In the genomic region with DNA sequence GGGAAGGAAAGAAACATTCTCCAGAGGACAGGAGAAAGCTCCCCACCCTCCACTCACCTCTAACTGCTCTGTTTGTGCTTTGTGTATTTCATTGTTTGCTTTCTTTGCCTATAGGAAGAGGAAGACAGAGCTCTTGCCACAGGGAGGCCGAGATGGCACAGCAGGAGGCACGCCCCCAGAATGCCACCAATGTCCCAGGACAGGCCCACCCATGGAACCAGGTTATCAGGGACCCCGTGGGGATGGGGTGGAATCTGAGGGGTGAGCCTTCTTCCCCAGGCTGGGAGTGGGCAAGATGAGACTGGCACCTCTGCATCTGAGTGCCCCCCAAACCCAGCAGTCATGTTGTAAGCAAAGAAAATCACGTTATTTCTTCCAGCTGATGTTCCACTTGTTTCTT, we compare ENCODE assay signal across 29 cellular contexts.
"Had no signal": no experiment of that assay in that cellular context is flagged by ENCODE, and none has a peak within 500 bp of the region (broad histone marks: within the 10 kb centered on the region; RNA-seq: fewer than 3 reads in every experiment).

No MANE protein-coding gene starts in this region.

- H3K4me1 Mint-ChIP-seq: activated CD4-positive, alpha-beta memory T cell treated with anti-CD3 and anti-CD28 coated beads, Interleukin-2, amount 10 ng/mL, durations not matched to agents 7 days and 5 days; activated CD8-positive, alpha-beta memory T cell treated with anti-CD3 and anti-CD28 coated beads, Interleukin-2, amount 10 ng/mL, durations not matched to agents 7 days and 5 days; central memory CD8-positive, alpha-beta T cell had no signal

- H3K27me3 ChIP-seq: brain microvascular endothelial cell had no signal

- H3K27ac Mint-ChIP-seq: activated CD4-positive, alpha-beta memory T cell treated with anti-CD3 and anti-CD28 coated beads, Interleukin-2, amount 10 ng/mL, durations not matched to agents 7 days and 5 days; activated CD8-positive, alpha-beta memory T cell treated with anti-CD3 and anti-CD28 coated beads, Interleukin-2, amount 10 ng/mL, durations not matched to agents 7 days and 5 days had no signal

- H3K27ac ChIP-seq: brain microvascular endothelial cell, WERI-Rb-1 had no signal

- H3K4me3 ChIP-seq: K562 had no signal

- DNase-seq: activated CD4-positive, alpha-beta memory T cell treated with anti-CD3 and anti-CD28 coated beads, Interleukin-2, amount 10 ng/mL, durations not matched to agents 7 days and 5 days; activated CD4-positive, alpha-beta T cell treated with anti-CD3 and anti-CD28 coated beads for 1 hour; activated CD4-positive, alpha-beta T cell treated with anti-CD3 and anti-CD28 coated beads for 48 hours; activated CD4-positive, CD25-positive, alpha-beta regulatory T cell; activated CD8-positive, alpha-beta memory T cell treated with anti-CD3 and anti-CD28 coated beads for 24 hours; activated CD8-positive, alpha-beta memory T cell treated with anti-CD3 and anti-CD28 coated beads, Interleukin-2, amount 50 U/mL, for 48 hours; activated effector memory CD4-positive, alpha-beta T cell treated with anti-CD3 and anti-CD28 coated beads, Interleukin-2, amount 50 U/mL, for 16 hours; activated naive CD4-positive, alpha-beta T cell; activated T-cell treated with anti-CD3 and anti-CD28 coated beads, Interleukin-2, amount 50 U/mL, for 48 hours; amniotic stem cell; brain microvascular endothelial cell; IMR-90; NCI-H1105; NCI-H1417 treated with DMSO at 0.1 percent for 48 hours; NCI-H187 treated with DMSO at 0.1 percent for 48 hours; NCI-H2081; NCI-H2171 treated with DMSO at 0.1 percent for 48 hours; NCI-H2227 treated with DMSO at 0.1 percent for 48 hours; NCI-H524 treated with DMSO at 0.1 percent for 48 hours; Right ventricle myocardium superior; SW 1271; T-helper 1 cell; T1000; WERI-Rb-1 had no signal

- ATAC-seq: activated CD8-positive, alpha-beta memory T cell treated with anti-CD3 and anti-CD28 coated beads, Interleukin-2, amount 10 ng/mL, durations not matched to agents 7 days and 5 days; activated naive CD4-positive, alpha-beta T cell treated with anti-CD3 and anti-CD28 coated beads, Interleukin-2, amount 50 U/mL, for 72 hours; K562; Panc1 had no signal

- H3K9me3 Mint-ChIP-seq: activated CD4-positive, alpha-beta memory T cell treated with anti-CD3 and anti-CD28 coated beads, Interleukin-2, amount 10 ng/mL, durations not matched to agents 7 days and 5 days; activated naive CD4-positive, alpha-beta T cell treated with anti-CD3 and anti-CD28 coated beads, Interleukin-2, amount 50 U/mL, for 72 hours; central memory CD8-positive, alpha-beta T cell had no signal

- H3K4me3 Mint-ChIP-seq: activated CD4-positive, alpha-beta memory T cell treated with anti-CD3 and anti-CD28 coated beads, Interleukin-2, amount 10 ng/mL, durations not matched to agents 7 days and 5 days; activated CD8-positive, alpha-beta memory T cell treated with anti-CD3 and anti-CD28 coated beads, Interleukin-2, amount 10 ng/mL, durations not matched to agents 7 days and 5 days; central memory CD8-positive, alpha-beta T cell had no signal

- H3K36me3 Mint-ChIP-seq: activated CD8-positive, alpha-beta memory T cell treated with anti-CD3 and anti-CD28 coated beads, Interleukin-2, amount 10 ng/mL, durations not matched to agents 7 days and 5 days; activated naive CD4-positive, alpha-beta T cell treated with anti-CD3 and anti-CD28 coated beads, Interleukin-2, amount 50 U/mL, for 72 hours had no signal

- H3K36me3 ChIP-seq: brain microvascular endothelial cell, WERI-Rb-1 had no signal
